20 cellular contexts compared by ENCODE assay signal in genomic region chr20:58213716-58214115, GRCh38. TPM values are rescaled to one million over a fixed set of nuclear protein-coding genes. Genes with fewer than 3 reads are reported as not detected.
DNase-seq lines count a peak whose midpoint lies in the region; ATAC-seq and TF ChIP-seq lines count a peak whose summit lies in the region.
"Had no signal": no experiment of that assay in that cellular context is flagged by ENCODE, and none has a peak within 500 bp of the region (broad histone marks: within the 10 kb centered on the region; RNA-seq: fewer than 3 reads in every experiment).

No MANE protein-coding gene starts in this region.

- H3K9ac ChIP-seq in mesenchymal stem cell (ENCODE audit: low read length): no peak overlapping the region

- 80% methylated on average over 4 of the region's 5 CpGs for WGBS in mesenchymal stem cell
- 56 to 83% (median 78%) methylated on average over 5 of the region's 5 CpGs for WGBS in spleen, 5 donors

- no peak overlapping the region for H3K18ac ChIP-seq in mesenchymal stem cell (ENCODE audit: low read depth in 1 of 2, low read length in 2 of 2)

- DNase-seq in activated effector memory CD4-positive, alpha-beta T cell treated with anti-CD3 and anti-CD28 coated beads, Interleukin-2, amount 50 U/mL, for 16 hours: peak; percentile 51
- DNase-seq in activated effector memory CD4-positive, alpha-beta T cell treated with Interleukin-2 at 50 U/mL for 16 hours: no peak
- no peak for DNase-seq in T-helper 17 cell
- DNase-seq in mesenchymal stem cell: no peak
- DNase-seq in spleen: peak; percentile 22
- no peak for DNase-seq in effector memory CD4-positive, alpha-beta T cell
- DNase-seq in right atrium auricular region (ENCODE audit: low spot score): no peak
- DNase-seq: 8988T; Calu3; CD4-positive, alpha-beta memory T cell; DMS79 treated with DMSO at 0.1 percent for 48 hours; GF-D8 had no signal

- H2BK12ac ChIP-seq in mesenchymal stem cell (ENCODE audit: low read length in 2 of 2): no peak overlapping the region

- no peak overlapping the region for H2BK5ac ChIP-seq in mesenchymal stem cell (ENCODE audit: low read depth, low read length, poor library complexity, severe bottlenecking)

- peaks cover 5% of the 10 kb centered on the region for H3K4me1 Mint-ChIP-seq in T-helper 17 cell

- peak overlapping the region; percentile 29 for H4K91ac ChIP-seq in mesenchymal stem cell (ENCODE audit: low read length)

- H2AFZ ChIP-seq in mesenchymal stem cell (ENCODE audit: low read depth, low read length): no peak overlapping the region
- H2AFZ ChIP-seq: GM23338 had no signal

- H3K4me3 Mint-ChIP-seq in T-helper 17 cell: no peak overlapping the region
- H3K4me3 Mint-ChIP-seq: CD4-positive, alpha-beta memory T cell; GM23338; HFFc6 had no signal

- no peak overlapping the region for H2BK15ac ChIP-seq in mesenchymal stem cell (ENCODE audit: low read depth, poor library complexity, severe bottlenecking)

- H3K27ac ChIP-seq in mesenchymal stem cell (ENCODE audit: low read length, poor library complexity, severe bottlenecking) (no peak overlapping the region), spleen (no peak overlapping the region), right atrium auricular region (no peak overlapping the region)
- no peak overlapping the region for H3K27ac ChIP-seq in effector memory CD4-positive, alpha-beta T cell (ENCODE audit: insufficient read depth, low read length, poor library complexity, severe bottlenecking)
- H3K27ac ChIP-seq: A549 had no signal

- no peak overlapping the region for H2BK120ac ChIP-seq in mesenchymal stem cell (ENCODE audit: low read depth, low read length)

- H3K36me3 ChIP-seq in mesenchymal stem cell (ENCODE audit: control insufficient read depth in 1 of 2, insufficient read depth in 2 of 2, low read depth in 1 of 2, low read length in 2 of 2) (no peaks in the 10 kb centered on the region), spleen (no peaks in the 10 kb centered on the region), right atrium auricular region (no peaks in the 10 kb centered on the region)
- H3K36me3 ChIP-seq in effector memory CD4-positive, alpha-beta T cell (ENCODE audit: control insufficient read depth, insufficient read depth, low read length): no peaks in the 10 kb centered on the region
- H3K36me3 ChIP-seq: HAP-1 had no signal

- H3K36me3 Mint-ChIP-seq in T-helper 17 cell (ENCODE audit: low read depth): no peaks in the 10 kb centered on the region

- H3K4me3 ChIP-seq in mesenchymal stem cell (ENCODE audit: insufficient read depth in 1 of 2, low read depth in 1 of 2, low read length in 2 of 2) (no peak overlapping the region), spleen (no peak overlapping the region), right atrium auricular region (no peak overlapping the region)
- no peak overlapping the region for H3K4me3 ChIP-seq in effector memory CD4-positive, alpha-beta T cell (ENCODE audit: insufficient read depth, low read depth, low read length, poor library complexity, severe bottlenecking)
- H3K4me3 ChIP-seq: A549, GM23338, HAP-1 had no signal

- H3K23ac ChIP-seq in mesenchymal stem cell (ENCODE audit: low read length in 2 of 2): no peak overlapping the region

- no peak overlapping the region for H2AK5ac ChIP-seq in mesenchymal stem cell (ENCODE audit: low read length, severe bottlenecking)

- H3K4me1 ChIP-seq in mesenchymal stem cell (ENCODE audit: control insufficient read depth, insufficient read depth, low read depth, low read length) (peaks cover 2% of the 10 kb centered on the region), spleen (peaks cover 0 to 11% (median 5%) of the 10 kb centered on the region in 6 donors), right atrium auricular region (no peaks in the 10 kb centered on the region)
- H3K4me1 ChIP-seq in effector memory CD4-positive, alpha-beta T cell (ENCODE audit: control insufficient read depth, insufficient read depth, low read length, poor library complexity, severe bottlenecking): peaks cover 6% of the 10 kb centered on the region
- H3K4me1 ChIP-seq: HAP-1 had no signal

- no peak overlapping the region for H3K14ac ChIP-seq in mesenchymal stem cell (ENCODE audit: low read length in 2 of 2)

- H3K27me3 Mint-ChIP-seq in T-helper 17 cell: peaks cover 62% of the 10 kb centered on the region

- no peaks in the 10 kb centered on the region for H3K79me1 ChIP-seq in mesenchymal stem cell (replicated peaks; ENCODE audit: low read length, poor library complexity, severe bottlenecking)

- no peak for TF ChIP-seq POLR2A in spleen (IDR thresholded peaks at IDR 0.05)

- ATAC-seq in T-helper 17 cell (no peak), HG02678 (IDR thresholded peaks at IDR 0.05; ENCODE audit: unreplicated experiment) (no peak)
- ATAC-seq: GM23338 had no signal

- peak overlapping the region; percentile 24 for H3K27ac Mint-ChIP-seq in T-helper 17 cell
- H3K27ac Mint-ChIP-seq: GM23338, HFFc6 had no signal

- no peak overlapping the region for H3K4ac ChIP-seq in mesenchymal stem cell (ENCODE audit: low read depth in 1 of 2, low read length in 2 of 2)

- H4K8ac ChIP-seq in mesenchymal stem cell (ENCODE audit: low read length): no peak overlapping the region

- intact Hi-C loops in spleen (cut with DNase I; ENCODE audit: low total_unique reads): no loop called here

- no peak for TF ChIP-seq CTCF in spleen (IDR thresholded peaks at IDR 0.05 in 8 of 11, conservative IDR thresholded peaks at IDR 0.05 in 3 of 11)
- no peak for TF ChIP-seq CTCF in right atrium auricular region (IDR thresholded peaks at IDR 0.05)

- no peaks in the 10 kb centered on the region for H3K9me3 ChIP-seq in T-helper 17 cell (ENCODE audit: control insufficient read depth, low read length, poor library complexity, severe bottlenecking)
- no peaks in the 10 kb centered on the region for H3K9me3 ChIP-seq in mesenchymal stem cell (ENCODE audit: control insufficient read depth, low read length)
- H3K9me3 ChIP-seq in spleen: peaks cover 0 to 6% (median 4%) of the 10 kb centered on the region in 8 donors
- H3K9me3 ChIP-seq in effector memory CD4-positive, alpha-beta T cell (ENCODE audit: control insufficient read depth, low read length): no peaks in the 10 kb centered on the region
- peaks cover 2 to 6% of the 10 kb centered on the region in 2 donors for H3K9me3 ChIP-seq in right atrium auricular region
- H3K9me3 ChIP-seq: HAP-1 had no signal

- no peak overlapping the region for H3K4me2 ChIP-seq in mesenchymal stem cell (ENCODE audit: low read length, poor library complexity, severe bottlenecking)
- H3K4me2 ChIP-seq: GM23338 had no signal

- peaks cover 39 to 80% of the 10 kb centered on the region in 2 experiments for H3K27me3 ChIP-seq in mesenchymal stem cell (ENCODE audit: control insufficient read depth in 1 of 2, insufficient read depth in 1 of 2, low read length in 2 of 2)
- peaks cover 0 to 52% (median 11%) of the 10 kb centered on the region in 7 donors for H3K27me3 ChIP-seq in spleen (replicated peaks in 1 of 7)
- no peaks in the 10 kb centered on the region for H3K27me3 ChIP-seq in effector memory CD4-positive, alpha-beta T cell (replicated peaks; ENCODE audit: control insufficient read depth, insufficient read depth, low read length, poor library complexity, severe bottlenecking)
- H3K27me3 ChIP-seq in right atrium auricular region: no peaks in the 10 kb centered on the region

RNA-seq across cellular contexts. Expression of gene ANKRD60, which starts 14.7 kb away (rescaled TPM):
- total RNA-seq in T-helper 17 cell: not detected
- not detected for polyA plus RNA-seq in mesenchymal stem cell (2013, experiment 1 of 2)
- not detected for polyA plus RNA-seq in mesenchymal stem cell (2013, experiment 2 of 2)
- total RNA-seq in spleen: not detected
- polyA plus RNA-seq in spleen: not detected
- not detected for total RNA-seq in right atrium auricular region
- total RNA-seq: Calu3; CD4-positive, alpha-beta memory T cell; Daoy; G401; GM23338; HFFc6 had no signal
- polyA plus RNA-seq: A549; BJ; CD4-positive, alpha-beta memory T cell; GM23338 had no signal

Comparison
In these comparisons a context has a peak if more than half of its experiments do, and no peak if none do; other contexts are left out.
1. DNase-seq: peak in activated effector memory CD4-positive, alpha-beta T cell treated with anti-CD3 and anti-CD28 coated beads, Interleukin-2, amount 50 U/mL, for 16 hours (single experiment) and spleen (single experiment); none in activated effector memory CD4-positive, alpha-beta T cell treated with Interleukin-2 at 50 U/mL for 16 hours (single experiment), T-helper 17 cell (0 of 3), mesenchymal stem cell (single experiment), effector memory CD4-positive, alpha-beta T cell (0 of 3) and right atrium auricular region (single experiment).